1 cellular context compared by ENCODE assay signal in the genomic region with DNA sequence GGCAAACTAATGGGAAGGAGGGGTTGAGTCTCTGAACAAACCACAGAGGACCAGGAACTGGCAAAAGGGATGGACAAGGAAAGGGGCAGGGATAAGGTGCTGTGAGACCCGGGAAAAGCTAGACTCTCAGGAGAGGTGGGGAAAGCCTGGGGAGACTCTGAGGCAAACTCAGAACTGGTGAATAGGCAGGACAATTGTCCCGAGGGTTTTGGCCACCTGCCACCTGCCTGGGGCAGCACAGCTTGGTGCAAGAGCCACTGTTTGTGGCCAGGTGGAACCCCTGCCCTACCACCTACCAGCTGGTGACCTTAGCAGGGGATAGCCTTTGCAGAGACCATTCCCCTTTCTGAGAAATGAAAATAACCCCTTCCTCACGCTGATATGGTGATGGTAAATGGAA.
TF ChIP-seq lines count a peak whose summit lies in the region.

No MANE protein-coding gene starts in this region.

TF ChIP-seq in H1, 55 proteins besides CTCF, POLR2A, EP300 and RAD21:
- TF ChIP-seq, protein P1, sequence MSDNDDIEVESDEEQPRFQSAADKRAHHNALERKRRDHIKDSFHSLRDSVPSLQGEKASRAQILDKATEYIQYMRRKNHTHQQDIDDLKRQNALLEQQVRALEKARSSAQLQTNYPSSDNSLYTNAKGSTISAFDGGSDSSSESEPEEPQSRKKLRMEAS (IDR thresholded peaks at IDR 0.05) = no peak
- TF ChIP-seq, protein P2, sequence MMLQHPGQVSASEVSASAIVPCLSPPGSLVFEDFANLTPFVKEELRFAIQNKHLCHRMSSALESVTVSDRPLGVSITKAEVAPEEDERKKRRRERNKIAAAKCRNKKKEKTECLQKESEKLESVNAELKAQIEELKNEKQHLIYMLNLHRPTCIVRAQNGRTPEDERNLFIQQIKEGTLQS (IDR thresholded peaks at IDR 0.05; ENCODE audit: insufficient read depth, low read depth, low read length) = no peak
- no peak for TF ChIP-seq JUN (IDR thresholded peaks at IDR 0.05; ENCODE audit: low read depth, low read length)
- TF ChIP-seq BACH1 (IDR thresholded peaks at IDR 0.05; ENCODE audit: low read length) = no peak
TF ChIP-seq in H1: peak in this region for 0.
